In the genomic region with DNA sequence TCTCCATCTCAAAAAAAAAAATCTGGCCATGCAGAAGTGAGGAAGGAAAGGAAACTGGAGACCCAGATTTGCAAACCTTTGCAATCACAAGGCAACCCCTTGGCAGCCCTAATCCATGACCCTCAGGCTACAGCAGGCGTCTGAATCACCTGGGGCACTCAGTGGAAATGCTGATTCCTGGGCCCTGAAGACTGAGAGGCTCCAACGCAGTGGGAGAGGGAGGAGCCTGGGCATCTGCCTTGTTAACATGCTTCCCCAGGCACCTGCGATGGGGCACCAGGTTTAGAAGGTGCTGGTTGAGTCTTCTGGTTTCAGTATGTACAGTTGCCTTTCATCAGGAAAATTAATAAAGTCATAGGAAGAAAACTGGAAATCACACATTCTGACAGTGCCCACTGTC, we compare ENCODE assay signal across 21 cellular contexts. TPM values are rescaled to one million over a fixed set of nuclear protein-coding genes. Genes with fewer than 3 reads are reported as not detected.
DNase-seq lines count a peak whose midpoint lies in the region; ATAC-seq and TF ChIP-seq lines count a peak whose summit lies in the region.
"Had no signal": no experiment of that assay in that cellular context is flagged by ENCODE, and none has a peak within 500 bp of the region (broad histone marks: within the 10 kb centered on the region; RNA-seq: fewer than 3 reads in every experiment).

No MANE protein-coding gene starts in this region.

- no peaks in the 10 kb centered on the region for H3K9me3 ChIP-seq in heart left ventricle
- H3K9me3 ChIP-seq: adrenal gland, pancreas, right lobe of liver, upper lobe of right lung had no signal

- no peak for DNase-seq in natural killer cell treated with Interleukin-12 subunit alpha and Interleukin-12 subunit beta and Interleukin-15 and Interleukin-18, amount 100 ng/mL, for 72 hours (ENCODE audit: low spot score)
- no peak for DNase-seq in natural killer cell
- DNase-seq in activated CD4-positive, alpha-beta memory T cell treated with anti-CD3 and anti-CD28 coated beads for 36 hours, result peak; percentile 44
- DNase-seq in endothelial cell (ENCODE audit: low spot score), result no peak
- no peak for DNase-seq in heart left ventricle
- no peak for DNase-seq in mucosa of gallbladder (ENCODE audit: low spot score)
- no peak for DNase-seq in NCI-H2029 treated with DMSO at 0.1 percent for 48 hours (lab: John Stamatoyannopoulos, UW)
- DNase-seq: activated effector memory CD4-positive, alpha-beta T cell treated with Interleukin-2 at 50 U/mL for 16 hours; adrenal gland; glutamatergic neuron; left colon; mesenchymal stem cell; naive thymus-derived CD4-positive, alpha-beta T cell; NCI-H146; NCI-H524 treated with DMSO at 0.1 percent for 48 hours; pancreas; right lobe of liver; RPMI8226; upper lobe of right lung; WERI-Rb-1 had no signal

- H3K36me3 ChIP-seq in heart left ventricle, result no peaks in the 10 kb centered on the region
- H3K36me3 ChIP-seq: adrenal gland, pancreas, right lobe of liver, upper lobe of right lung, WERI-Rb-1 had no signal

- peaks cover 88 to 92% of the 10 kb centered on the region in 2 donors for H3K4me1 Mint-ChIP-seq in natural killer cell treated with Interleukin-12 subunit alpha and Interleukin-12 subunit beta and Interleukin-15 and Interleukin-18, amount 100 ng/mL, for 72 hours (ENCODE audit: low read depth in 2 of 2)
- peaks cover 92 to 95% of the 10 kb centered on the region in 2 donors for H3K4me1 Mint-ChIP-seq in natural killer cell
- peaks cover 94% of the 10 kb centered on the region for H3K4me1 Mint-ChIP-seq in activated CD4-positive, alpha-beta memory T cell treated with anti-CD3 and anti-CD28 coated beads for 36 hours (ENCODE audit: low read depth)
- peaks cover 86% of the 10 kb centered on the region for H3K4me1 Mint-ChIP-seq in endothelial cell (ENCODE audit: unreplicated experiment)

- WGBS in heart left ventricle, 4 donors, result 84 to 100% (median 91%) methylated on average over 3 of the region's 3 CpGs

- H3K36me3 Mint-ChIP-seq in natural killer cell treated with Interleukin-12 subunit alpha and Interleukin-12 subunit beta and Interleukin-15 and Interleukin-18, amount 100 ng/mL, for 72 hours, result peaks cover 4% of the 10 kb centered on the region
- H3K36me3 Mint-ChIP-seq in natural killer cell (no peaks in the 10 kb centered on the region), endothelial cell (ENCODE audit: low read depth, unreplicated experiment) (peaks cover 57% of the 10 kb centered on the region)
- peaks cover 19% of the 10 kb centered on the region for H3K36me3 Mint-ChIP-seq in activated CD4-positive, alpha-beta memory T cell treated with anti-CD3 and anti-CD28 coated beads for 36 hours

- H3K27me3 ChIP-seq in heart left ventricle, result no peaks in the 10 kb centered on the region
- H3K27me3 ChIP-seq: adrenal gland, pancreas, right lobe of liver, upper lobe of right lung had no signal

- H3K4me1 ChIP-seq in heart left ventricle, result peaks cover 0 to 99% (median 4%) of the 10 kb centered on the region in 12 donors
- H3K4me1 ChIP-seq: pancreas, right lobe of liver had no signal

- TF ChIP-seq POLR2A in heart left ventricle (IDR thresholded peaks at IDR 0.05), result no peak

- ATAC-seq in natural killer cell treated with Interleukin-12 subunit alpha and Interleukin-12 subunit beta and Interleukin-15 and Interleukin-18, amount 100 ng/mL, for 72 hours, result no peak
- no peak for ATAC-seq in natural killer cell
- no peak for ATAC-seq in heart left ventricle
- ATAC-seq: left colon; naive thymus-derived CD4-positive, alpha-beta T cell; pancreas; right lobe of liver; upper lobe of right lung had no signal

- intact Hi-C loops in natural killer cell (cut with micrococcal nuclease) (no loop called here), heart left ventricle (cut with DNase I) (no loop called here)
- intact Hi-C loops in activated CD4-positive, alpha-beta memory T cell treated with anti-CD3 and anti-CD28 coated beads for 36 hours (cut with micrococcal nuclease), result no loop called here

- peak overlapping the region in 1 of 12 donors; percentile 58 for H3K27ac ChIP-seq in heart left ventricle
- H3K27ac ChIP-seq: coronary artery, pancreas, right lobe of liver, WERI-Rb-1 had no signal

- no peaks in the 10 kb centered on the region for H3K27me3 Mint-ChIP-seq in natural killer cell treated with Interleukin-12 subunit alpha and Interleukin-12 subunit beta and Interleukin-15 and Interleukin-18, amount 100 ng/mL, for 72 hours
- no peaks in the 10 kb centered on the region for H3K27me3 Mint-ChIP-seq in natural killer cell (ENCODE audit: low read depth in 2 of 2)
- H3K27me3 Mint-ChIP-seq in activated CD4-positive, alpha-beta memory T cell treated with anti-CD3 and anti-CD28 coated beads for 36 hours, result no peaks in the 10 kb centered on the region
- H3K27me3 Mint-ChIP-seq in endothelial cell (ENCODE audit: unreplicated experiment), result peaks cover 49% of the 10 kb centered on the region
- H3K27me3 Mint-ChIP-seq: naive thymus-derived CD4-positive, alpha-beta T cell had no signal

- CTCF ChIA-PET in activated CD4-positive, alpha-beta memory T cell treated with anti-CD3 and anti-CD28 coated beads for 36 hours (lab: Charles Lee), result interaction anchor here (2.1 kb wide), 1 partner anchor 113 kb away, joined by 7 read pairs; no protein-coding TSS in a partner anchor

- peak overlapping the region; percentile 71 for H3K4me3 Mint-ChIP-seq in natural killer cell treated with Interleukin-12 subunit alpha and Interleukin-12 subunit beta and Interleukin-15 and Interleukin-18, amount 100 ng/mL, for 72 hours
- H3K4me3 Mint-ChIP-seq in natural killer cell (no peak overlapping the region), endothelial cell (ENCODE audit: unreplicated experiment) (peak overlapping the region; percentile 63)
- no peak overlapping the region for H3K4me3 Mint-ChIP-seq in activated CD4-positive, alpha-beta memory T cell treated with anti-CD3 and anti-CD28 coated beads for 36 hours

- TF ChIP-seq CTCF in natural killer cell (IDR thresholded peaks at IDR 0.05), result no peak
- no peak for TF ChIP-seq CTCF in endothelial cell (IDR thresholded peaks at IDR 0.05; ENCODE audit: unreplicated experiment)
- TF ChIP-seq CTCF in heart left ventricle (IDR thresholded peaks at IDR 0.05), result no peak

- no peaks in the 10 kb centered on the region for H3K9me3 Mint-ChIP-seq in natural killer cell treated with Interleukin-12 subunit alpha and Interleukin-12 subunit beta and Interleukin-15 and Interleukin-18, amount 100 ng/mL, for 72 hours
- H3K9me3 Mint-ChIP-seq in natural killer cell, result no peaks in the 10 kb centered on the region
- H3K9me3 Mint-ChIP-seq in activated CD4-positive, alpha-beta memory T cell treated with anti-CD3 and anti-CD28 coated beads for 36 hours, result peaks cover 9% of the 10 kb centered on the region
- no peaks in the 10 kb centered on the region for H3K9me3 Mint-ChIP-seq in endothelial cell (ENCODE audit: unreplicated experiment)

- H3K27ac Mint-ChIP-seq in natural killer cell treated with Interleukin-12 subunit alpha and Interleukin-12 subunit beta and Interleukin-15 and Interleukin-18, amount 100 ng/mL, for 72 hours, result peak overlapping the region in 1 of 2 donors; percentile 80
- H3K27ac Mint-ChIP-seq in natural killer cell (no peak overlapping the region), endothelial cell (ENCODE audit: unreplicated experiment) (peak overlapping the region; percentile 42)
- H3K27ac Mint-ChIP-seq in activated CD4-positive, alpha-beta memory T cell treated with anti-CD3 and anti-CD28 coated beads for 36 hours, result peak overlapping the region; percentile 91

- POLR2A ChIA-PET in activated CD4-positive, alpha-beta memory T cell treated with anti-CD3 and anti-CD28 coated beads for 36 hours (lab: Charles Lee), result interaction anchor here (1.7 kb wide), 1 partner anchor 13 kb away, joined by 7 read pairs; no protein-coding TSS in a partner anchor

- no peak overlapping the region for H3K4me3 ChIP-seq in heart left ventricle
- H3K4me3 ChIP-seq: adrenal gland, coronary artery, pancreas, right lobe of liver, upper lobe of right lung had no signal

RNA-seq across cellular contexts. Expression of a gene that starts 57.1 kb away (rescaled TPM):
- 100 to 1,000 TPM; 132 to 167 TPM for total RNA-seq in natural killer cell treated with Interleukin-12 subunit alpha and Interleukin-12 subunit beta and Interleukin-15 and Interleukin-18, amount 100 ng/mL, for 72 hours
- total RNA-seq in natural killer cell (100 to 1,000 TPM; 382 to 392 (median 389) TPM), endothelial cell (ENCODE audit: unreplicated experiment) (248 TPM), heart left ventricle (10 to 100 TPM in 6 of 9 donors, 1 to 10 TPM in 3; 7.9 to 41.5 (median 13.8) TPM), mucosa of gallbladder (29.8 TPM)
- 10 to 100 TPM; 91.5 to 92.8 TPM for total RNA-seq in activated CD4-positive, alpha-beta memory T cell treated with anti-CD3 and anti-CD28 coated beads for 36 hours
- 10 to 100 TPM in 1 of 2 donors, 1 to 10 TPM in 1; 7.2 to 11.2 TPM for polyA plus RNA-seq in heart left ventricle

Comparison
In these comparisons a context has a peak if more than half of its experiments do, and no peak if none do; other contexts are left out.
1. H3K4me3 Mint-ChIP-seq: peak in natural killer cell treated with Interleukin-12 subunit alpha and Interleukin-12 subunit beta and Interleukin-15 and Interleukin-18, amount 100 ng/mL, for 72 hours (single experiment) and endothelial cell (single experiment); none in natural killer cell (single experiment) and activated CD4-positive, alpha-beta memory T cell treated with anti-CD3 and anti-CD28 coated beads for 36 hours (single experiment).
2. H3K27ac Mint-ChIP-seq: peak in activated CD4-positive, alpha-beta memory T cell treated with anti-CD3 and anti-CD28 coated beads for 36 hours (single experiment) and endothelial cell (single experiment); none in natural killer cell (0 of 2).